In the genomic region with DNA sequence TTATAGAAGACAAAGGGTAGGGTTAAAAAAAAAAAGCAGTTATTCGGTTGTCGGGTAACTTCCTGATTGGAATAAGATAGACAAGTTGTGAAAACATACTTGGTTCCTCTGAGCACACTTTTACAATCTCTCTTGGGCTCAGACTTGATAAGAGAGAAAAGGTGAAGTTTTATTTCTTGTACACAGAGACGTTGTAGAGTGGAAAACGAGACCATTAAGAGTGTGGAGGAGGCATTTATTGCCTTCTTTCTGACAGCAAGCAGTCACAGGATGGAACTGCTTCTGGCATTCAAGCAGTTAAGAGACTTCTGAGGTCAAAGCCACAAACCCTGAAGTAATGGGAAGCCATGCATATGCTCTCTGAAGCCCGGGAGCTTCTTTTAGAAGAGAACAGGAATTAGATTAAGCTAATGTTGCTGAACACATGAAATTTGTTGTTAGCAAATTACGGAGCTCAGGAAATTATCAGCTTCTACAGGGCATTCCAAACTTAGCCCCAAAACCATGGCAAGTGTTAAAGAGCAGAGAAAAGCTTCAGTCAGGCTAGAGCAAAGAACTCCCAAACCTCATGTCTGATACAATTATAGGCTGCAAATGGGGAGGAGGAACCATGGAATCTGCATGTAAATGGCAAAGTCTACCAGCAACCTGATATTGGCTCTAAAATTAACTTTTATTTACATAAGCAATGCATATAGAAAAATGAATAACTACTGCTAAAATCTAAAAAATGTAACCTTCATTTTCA, we compare ENCODE assay signal across 8 cellular contexts. TPM values are rescaled to one million over a fixed set of nuclear protein-coding genes. Genes with fewer than 3 reads are reported as not detected.
DNase-seq lines count a peak whose midpoint lies in the region; ATAC-seq and TF ChIP-seq lines count a peak whose summit lies in the region.

No MANE protein-coding gene starts in this region.

- ATAC-seq in DND-41 (ENCODE audit: insufficient read depth, low read depth) (peak; percentile 94), IMR-90 (ENCODE audit: low read depth) (peak; percentile 24; the same call in 1 of the 2 replicates), esophagus mucosa (no peak), GM19452 (IDR thresholded peaks at IDR 0.05; ENCODE audit: unreplicated experiment) (no peak)
- ATAC-seq in activated T-cell treated with anti-CD3 and anti-CD28 coated beads, Interleukin-2, amount 50 U/mL, for 72 hours (replicated peaks in 1 of 2), result peak; percentile 24

- no peak overlapping the region for H3K18ac ChIP-seq in IMR-90 (ENCODE audit: low read depth, low read length)

- H3K9me3 ChIP-seq in DND-41 (ENCODE audit: insufficient read depth, low read length, severe bottlenecking) (no peaks in the 10 kb centered on the region), IMR-90 (ENCODE audit: control insufficient read depth, insufficient read depth, low read length) (no peaks in the 10 kb centered on the region), SK-N-SH (no peaks in the 10 kb centered on the region)

- no peak for TF ChIP-seq RAD21 in IMR-90 (IDR thresholded peaks at IDR 0.05; ENCODE audit: low read length)
- TF ChIP-seq RAD21 in SK-N-SH (IDR thresholded peaks at IDR 0.05; ENCODE audit: low read length), result no peak

- no peak overlapping the region for H2BK15ac ChIP-seq in IMR-90 (ENCODE audit: low read depth, low read length)

- no peaks in the 10 kb centered on the region for H3K36me3 Mint-ChIP-seq in activated T-cell treated with anti-CD3 and anti-CD28 coated beads, Interleukin-2, amount 50 U/mL, for 72 hours (ENCODE audit: insufficient read depth in 2 of 2)
- no peaks in the 10 kb centered on the region for H3K36me3 Mint-ChIP-seq in mesothelial cell of epicardium

- no peaks in the 10 kb centered on the region for H3K36me3 ChIP-seq in DND-41 (ENCODE audit: insufficient read depth, low read length)
- H3K36me3 ChIP-seq in IMR-90 (ENCODE audit: control insufficient read depth, insufficient read depth, low read length), result no peaks in the 10 kb centered on the region
- no peaks in the 10 kb centered on the region for H3K36me3 ChIP-seq in SK-N-SH (replicated peaks in 1 of 2; ENCODE audit: control insufficient read depth in 1 of 2, insufficient read depth in 2 of 2, low read length in 1 of 2)

- BruUV-seq in IMR-90 (replicated peaks; lab: Mats Ljungman, UMichigan), result no TSS peak

- H2AK9ac ChIP-seq in IMR-90 (replicated peaks; ENCODE audit: low read depth, low read length, poor library complexity), result no peak overlapping the region

- H3K9ac ChIP-seq in DND-41 (ENCODE audit: low read depth, low read length) (peak overlapping the region; percentile 44), IMR-90 (ENCODE audit: low read depth, low read length) (no peak overlapping the region), SK-N-SH (no peak overlapping the region)

- H3K79me2 ChIP-seq in DND-41 (ENCODE audit: insufficient read depth, low read length), result no peaks in the 10 kb centered on the region
- no peaks in the 10 kb centered on the region for H3K79me2 ChIP-seq in SK-N-SH (ENCODE audit: insufficient read depth)

- H3K4me1 ChIP-seq in DND-41 (ENCODE audit: insufficient read depth, low read length), result peaks cover 46% of the 10 kb centered on the region
- peaks cover 2% of the 10 kb centered on the region for H3K4me1 ChIP-seq in IMR-90 (ENCODE audit: control insufficient read depth, insufficient read depth, low read length)
- H3K4me1 ChIP-seq in SK-N-SH (ENCODE audit: control insufficient read depth in 1 of 2, insufficient read depth in 2 of 2, low read depth in 1 of 2, low read length in 1 of 2), result peaks cover 8 to 20% of the 10 kb centered on the region in 2 experiments; a peak in 3 of 4 replicates

- peak; percentile 66 for DNase-seq in DND-41
- no peak for DNase-seq in IMR-90
- no peak for DNase-seq in activated T-cell treated with anti-CD3 and anti-CD28 coated beads, Interleukin-2, amount 50 U/mL, for 72 hours
- DNase-seq in mesothelial cell of epicardium (ENCODE audit: low spot score in 2 of 2, unreplicated experiment in 2 of 2), result no peak
- no peak for DNase-seq in COLO668 (lab: John Stamatoyannopoulos, UW; ENCODE audit: unreplicated experiment)
- no peak for DNase-seq in SK-N-SH

- peak overlapping the region; percentile 57 for H3K4me2 ChIP-seq in DND-41 (ENCODE audit: insufficient read depth, low read length)
- H3K4me2 ChIP-seq in IMR-90 (ENCODE audit: low read depth, low read length), result no peak overlapping the region; the same call in 1 of the 2 replicates
- H3K4me2 ChIP-seq in SK-N-SH, result no peak overlapping the region

- H3K23ac ChIP-seq in IMR-90 (ENCODE audit: low read depth, low read length), result no peak overlapping the region

- H3K27me3 ChIP-seq in DND-41 (ENCODE audit: insufficient read depth, low read length, poor library complexity) (no peaks in the 10 kb centered on the region), IMR-90 (ENCODE audit: control insufficient read depth, insufficient read depth, low read length) (no peaks in the 10 kb centered on the region; the same call in 1 of the 2 replicates), SK-N-SH (ENCODE audit: insufficient read depth) (no peaks in the 10 kb centered on the region)

- H3K79me1 ChIP-seq in IMR-90 (ENCODE audit: low read depth in 1 of 2, low read length in 2 of 2), result no peaks in the 10 kb centered on the region

- no peaks in the 10 kb centered on the region for H3K9me3 Mint-ChIP-seq in activated T-cell treated with anti-CD3 and anti-CD28 coated beads, Interleukin-2, amount 50 U/mL, for 72 hours
- no peaks in the 10 kb centered on the region for H3K9me3 Mint-ChIP-seq in mesothelial cell of epicardium

- peaks cover 16% of the 10 kb centered on the region for H3F3A ChIP-seq in SK-N-SH (replicated peaks; ENCODE audit: insufficient read depth)

- CTCF ChIA-PET in IMR-90 (lab: Yijun Ruan, JAX) (interaction anchor here (1.1 kb wide), 2 partner anchors 24 to 25 kb away, joined by 3 read pairs; no protein-coding TSS in a partner anchor), SK-N-SH (lab: Yijun Ruan, JAX) (interaction anchor here (0.8 kb wide), 1 partner anchor 26 kb away, joined by 4 read pairs; no protein-coding TSS in a partner anchor)

- peak overlapping the region; percentile 63 for H2AFZ ChIP-seq in DND-41 (ENCODE audit: low read depth, low read length)
- peak overlapping the region; percentile 28 for H2AFZ ChIP-seq in IMR-90 (replicated peaks; ENCODE audit: low read length, poor library complexity)
- H2AFZ ChIP-seq in SK-N-SH (ENCODE audit: low read depth), result no peak overlapping the region

- H2BK120ac ChIP-seq in IMR-90 (ENCODE audit: low read depth, low read length), result no peak overlapping the region

- no peak overlapping the region for H4K5ac ChIP-seq in IMR-90 (ENCODE audit: low read depth, low read length)

- no peak overlapping the region for H3K56ac ChIP-seq in IMR-90 (ENCODE audit: extremely low read depth, insufficient read depth, low read length)

- H3K27ac Mint-ChIP-seq in activated T-cell treated with anti-CD3 and anti-CD28 coated beads, Interleukin-2, amount 50 U/mL, for 72 hours, result peak overlapping the region; percentile 90
- peak overlapping the region; percentile 77 for H3K27ac Mint-ChIP-seq in mesothelial cell of epicardium

- no peak overlapping the region for H4K91ac ChIP-seq in IMR-90 (ENCODE audit: insufficient read depth, low read depth, low read length)

- POLR2A ChIA-PET in IMR-90 (lab: Charles Lee; ENCODE audit: unreplicated experiment), result no interaction called here
- POLR2A ChIA-PET in SK-N-SH (lab: Yijun Ruan, JAX), result no interaction called here

- H3K9me1 ChIP-seq in IMR-90 (ENCODE audit: insufficient read depth, low read length), result no peaks in the 10 kb centered on the region

- H3K27ac ChIP-seq in DND-41 (ENCODE audit: low read length), result peak overlapping the region; percentile 83
- H3K27ac ChIP-seq in IMR-90 (ENCODE audit: insufficient read depth, low read length), result no peak overlapping the region
- no peak overlapping the region for H3K27ac ChIP-seq in SK-N-SH (ENCODE audit: low read depth in 2 of 2, low read length in 1 of 2)

- H2AK5ac ChIP-seq in IMR-90 (ENCODE audit: low read depth, low read length), result no peak overlapping the region

- peaks cover 78% of the 10 kb centered on the region for H3K4me1 Mint-ChIP-seq in activated T-cell treated with anti-CD3 and anti-CD28 coated beads, Interleukin-2, amount 50 U/mL, for 72 hours (ENCODE audit: low read depth)
- peaks cover 54% of the 10 kb centered on the region for H3K4me1 Mint-ChIP-seq in mesothelial cell of epicardium

- no peak overlapping the region for H2BK5ac ChIP-seq in IMR-90 (ENCODE audit: low read depth, low read length, poor library complexity, severe bottlenecking)

- TF ChIP-seq EP300 in SK-N-SH (IDR thresholded peaks at IDR 0.05; ENCODE audit: borderline replicate concordance in 1 of 2, low read depth in 1 of 2, low read length in 1 of 2), result no peak

- in situ Hi-C loops in IMR-90 (cut with MboI; ENCODE audit: low sequenced_read_pairs), result no loop called here

- H3K27me3 Mint-ChIP-seq in activated T-cell treated with anti-CD3 and anti-CD28 coated beads, Interleukin-2, amount 50 U/mL, for 72 hours (ENCODE audit: low read depth), result no peaks in the 10 kb centered on the region
- no peaks in the 10 kb centered on the region for H3K27me3 Mint-ChIP-seq in mesothelial cell of epicardium (ENCODE audit: low read depth)

- no peak for TF ChIP-seq POLR2A in IMR-90 (IDR thresholded peaks at IDR 0.05; ENCODE audit: low read depth, low read length)

- H3K4me3 Mint-ChIP-seq in activated T-cell treated with anti-CD3 and anti-CD28 coated beads, Interleukin-2, amount 50 U/mL, for 72 hours, result peak overlapping the region; percentile 52 to 81
- H3K4me3 Mint-ChIP-seq in mesothelial cell of epicardium, result no peak overlapping the region

- H4K8ac ChIP-seq in IMR-90 (ENCODE audit: low read depth in 2 of 2, low read length in 2 of 2), result no peak overlapping the region

- H4K20me1 ChIP-seq in DND-41 (ENCODE audit: insufficient read depth, low read length), result no peaks in the 10 kb centered on the region
- no peaks in the 10 kb centered on the region for H4K20me1 ChIP-seq in IMR-90 (ENCODE audit: insufficient read depth, low read length)
- H4K20me1 ChIP-seq in SK-N-SH (ENCODE audit: insufficient read depth), result no peaks in the 10 kb centered on the region

- no peak for TF ChIP-seq CTCF in DND-41 (IDR thresholded peaks at IDR 0.05; ENCODE audit: borderline replicate concordance, extremely low read depth, low read length, poor library complexity, severe bottlenecking)
- TF ChIP-seq CTCF in IMR-90 (conservative IDR thresholded peaks at IDR 0.05; ENCODE audit: low read depth, low read length), result no peak
- TF ChIP-seq CTCF in mesothelial cell of epicardium (IDR thresholded peaks at IDR 0.05; ENCODE audit: unreplicated experiment), result no peak
- no peak for TF ChIP-seq CTCF in SK-N-SH (IDR thresholded peaks at IDR 0.05)

- intact Hi-C loops in IMR-90 (cut with micrococcal nuclease), result no loop called here

- WGBS in IMR-90 (ENCODE audit: extremely low coverage in 2 of 2, insufficient read length in 1 of 2), 2 experiments, result no CpG with 5 or more reads among the region's 6 CpGs
- WGBS in SK-N-SH (ENCODE audit: low lambda C conversion rate), result 80% methylated on average over 6 of the region's 6 CpGs

- H3K9me2 ChIP-seq in SK-N-SH, result no peaks in the 10 kb centered on the region

- no peak overlapping the region for H3K4ac ChIP-seq in IMR-90 (ENCODE audit: low read depth, low read length)

- H2BK20ac ChIP-seq in IMR-90 (ENCODE audit: low read depth, low read length), result no peak overlapping the region

- peak overlapping the region in 1 of 2 experiments; percentile 31; a peak in 2 of 4 replicates for H3K4me3 ChIP-seq in DND-41 (ENCODE audit: low read depth in 1 of 2, low read length in 2 of 2)
- no peak overlapping the region for H3K4me3 ChIP-seq in IMR-90 (ENCODE audit: insufficient read depth, low read depth, low read length)
- H3K4me3 ChIP-seq in SK-N-SH (ENCODE audit: low read depth in 2 of 2, low read length in 1 of 2), result no peak overlapping the region

- no peak overlapping the region; the same call in 1 of the 2 replicates for H3K14ac ChIP-seq in IMR-90 (replicated peaks; ENCODE audit: low read depth, low read length)

- dilution Hi-C loops in IMR-90 (cut with HindIII; ENCODE audit: low sequenced_read_pairs, unreplicated experiment), result no loop called here

RNA-seq across cellular contexts. Expression of a gene that starts 26.0 kb away (rescaled TPM):
- total RNA-seq in IMR-90 (2012; rRNA removed) (12.5 and 12.9 TPM in 2 replicates), mesothelial cell of epicardium (21.5 to 25.5 TPM (median 23.5 TPM) in 3 replicates), esophagus mucosa (4.0 TPM)
- polyA plus RNA-seq in IMR-90 (2012; rRNA removed) (14.1 and 15.6 TPM in 2 replicates), SK-N-SH (2012; rRNA removed) (5.9 and 6.5 TPM in 2 replicates)
- polyA plus RNA-seq in IMR-90 (2012; cell fraction: cytosol; rRNA removed), result 6.3 and 10.1 TPM in 2 replicates
- 6.1 TPM in 2 replicates for polyA plus RNA-seq in IMR-90 (2012; cell fraction: nucleus; rRNA removed; ENCODE audit: low replicate concordance)
- 100 to 1,000 TPM; 135 to 157 TPM for total RNA-seq in activated T-cell treated with anti-CD3 and anti-CD28 coated beads, Interleukin-2, amount 50 U/mL, for 72 hours
- 3.9 and 5.5 TPM in 2 replicates for polyA plus RNA-seq in SK-N-SH (2012; cell fraction: cytosol; rRNA removed)
- 2.0 and 4.0 TPM in 2 replicates for polyA plus RNA-seq in SK-N-SH (2012; cell fraction: nucleus; rRNA removed)

Comparison
In these comparisons a context has a peak if more than half of its experiments do, and no peak if none do; other contexts are left out.
1. ATAC-seq: peak in DND-41 (single experiment), IMR-90 (single experiment) and activated T-cell treated with anti-CD3 and anti-CD28 coated beads, Interleukin-2, amount 50 U/mL, for 72 hours (2 of 2); none in esophagus mucosa (single experiment) and GM19452 (single experiment).